ENCODE assay signal across 17 cellular contexts in the genomic region with DNA sequence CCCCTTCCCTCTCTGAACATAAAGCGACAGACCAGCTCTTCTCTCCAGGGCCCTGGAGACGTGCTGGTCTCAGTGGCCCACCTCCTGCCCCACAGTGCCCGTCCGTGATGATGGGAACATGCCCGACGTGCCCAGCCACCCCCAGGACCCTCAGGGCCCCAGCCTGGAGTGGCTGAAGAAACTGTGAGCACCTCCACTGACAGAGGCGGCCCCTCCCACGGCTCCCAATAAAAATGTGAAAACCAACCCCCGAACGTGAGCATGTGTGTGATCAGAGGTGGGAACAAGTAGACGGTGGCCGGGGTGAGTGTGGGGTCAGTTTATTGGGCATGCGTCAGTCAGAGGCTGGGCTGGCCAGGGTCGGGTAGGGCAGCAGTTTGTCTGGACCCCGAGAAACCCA. TPM values are rescaled to one million over a fixed set of nuclear protein-coding genes. Genes with fewer than 3 reads are reported as not detected.
A peak's percentile ranks its signal among the peaks of the same experiment; 100 is the strongest.
DNase-seq lines count a peak whose midpoint lies in the region; ATAC-seq and TF ChIP-seq lines count a peak whose summit lies in the region.
"Had no signal": no experiment of that assay in that cellular context is flagged by ENCODE, and none has a peak within 500 bp of the region (broad histone marks: within the 10 kb centered on the region; RNA-seq: fewer than 3 reads in every experiment).

No MANE protein-coding gene starts in this region.

- no peak for TF ChIP-seq CTCF in nephron (IDR thresholded peaks at IDR 0.05; ENCODE audit: unreplicated experiment in 3 of 3)

- peaks cover 21% of the 10 kb centered on the region for H3K36me3 Mint-ChIP-seq in activated T-helper 1 cell treated with anti-CD3 and anti-CD28 coated beads, Interleukin-12 subunit alpha, Interleukin-12 subunit beta, Interleukin-2, Interleukin-4 antibody, amounts not matched to agents 30 ng/mL and 10 ng/mL and 1 ng/mL, durations not matched to agents 14 hours and 24 hours and 36 hours (ENCODE audit: low read depth)
- peaks cover 34% of the 10 kb centered on the region for H3K36me3 Mint-ChIP-seq in nephron (ENCODE audit: low read depth)
- peaks cover 65% of the 10 kb centered on the region for H3K36me3 Mint-ChIP-seq in effector memory CD8-positive, alpha-beta T cell (ENCODE audit: insufficient read depth)

- H3K9me3 Mint-ChIP-seq in activated T-helper 1 cell treated with anti-CD3 and anti-CD28 coated beads, Interleukin-12 subunit alpha, Interleukin-12 subunit beta, Interleukin-2, Interleukin-4 antibody, amounts not matched to agents 30 ng/mL and 10 ng/mL and 1 ng/mL, durations not matched to agents 14 hours and 24 hours and 36 hours = no peaks in the 10 kb centered on the region
- no peaks in the 10 kb centered on the region for H3K9me3 Mint-ChIP-seq in nephron
- no peaks in the 10 kb centered on the region for H3K9me3 Mint-ChIP-seq in effector memory CD8-positive, alpha-beta T cell
- H3K9me3 Mint-ChIP-seq: CD8-positive, alpha-beta memory T cell; GM23338 had no signal

- peaks cover 12% of the 10 kb centered on the region for H3K4me1 Mint-ChIP-seq in activated T-helper 1 cell treated with anti-CD3 and anti-CD28 coated beads, Interleukin-12 subunit alpha, Interleukin-12 subunit beta, Interleukin-2, Interleukin-4 antibody, amounts not matched to agents 30 ng/mL and 10 ng/mL and 1 ng/mL, durations not matched to agents 14 hours and 24 hours and 36 hours (ENCODE audit: low read depth)
- H3K4me1 Mint-ChIP-seq in nephron = peaks cover 5% of the 10 kb centered on the region
- H3K4me1 Mint-ChIP-seq in effector memory CD8-positive, alpha-beta T cell (ENCODE audit: low read depth in 2 of 2) = peaks cover 15 to 35% of the 10 kb centered on the region in 2 donors

- H3K4me3 Mint-ChIP-seq in activated T-helper 1 cell treated with anti-CD3 and anti-CD28 coated beads, Interleukin-12 subunit alpha, Interleukin-12 subunit beta, Interleukin-2, Interleukin-4 antibody, amounts not matched to agents 30 ng/mL and 10 ng/mL and 1 ng/mL, durations not matched to agents 14 hours and 24 hours and 36 hours = no peak overlapping the region
- H3K4me3 Mint-ChIP-seq in nephron = peak overlapping the region in 2 of 3 experiments; percentile 36 to 72
- no peak overlapping the region for H3K4me3 Mint-ChIP-seq in effector memory CD8-positive, alpha-beta T cell
- H3K4me3 Mint-ChIP-seq: GM23338 had no signal

- intact Hi-C loops in activated T-helper 1 cell treated with anti-CD3 and anti-CD28 coated beads, Interleukin-12 subunit alpha, Interleukin-12 subunit beta, Interleukin-2, Interleukin-4 antibody, amounts not matched to agents 30 ng/mL and 10 ng/mL and 1 ng/mL, durations not matched to agents 14 hours and 24 hours and 36 hours (cut with micrococcal nuclease) = no loop called here

- peak; percentile 13 for DNase-seq in activated CD8-positive, alpha-beta memory T cell treated with anti-CD3 and anti-CD28 coated beads, Interleukin-2, amount 50 U/mL, for 4 hours
- DNase-seq in activated CD8-positive, alpha-beta memory T cell treated with anti-CD3 and anti-CD28 coated beads for 24 hours = no peak
- DNase-seq in D341Med (ENCODE audit: low spot score) = peak; percentile 3
- no peak for DNase-seq in activated T-helper 1 cell treated with anti-CD3 and anti-CD28 coated beads, Interleukin-12 subunit alpha, Interleukin-12 subunit beta, Interleukin-2, Interleukin-4 antibody, amounts not matched to agents 30 ng/mL and 10 ng/mL and 1 ng/mL, durations not matched to agents 14 hours and 24 hours and 36 hours (ENCODE audit: low spot score)
- DNase-seq in effector memory CD8-positive, alpha-beta T cell = no peak
- DNase-seq: CD8-positive, alpha-beta memory T cell; GDM1; Karpas-422; MG63; NCI-H1092 treated with DMSO at 0.1 percent for 48 hours; NCI-H1694 treated with DMSO at 0.1 percent for 48 hours; NCI-H226; NCI-H524 treated with DMSO at 0.1 percent for 48 hours had no signal

- ATAC-seq in GM19467 (IDR thresholded peaks at IDR 0.05; ENCODE audit: unreplicated experiment) (no peak), GM21576 (IDR thresholded peaks at IDR 0.05; ENCODE audit: unreplicated experiment) (no peak)
- no peak for ATAC-seq in effector memory CD8-positive, alpha-beta T cell (replicated peaks)
- ATAC-seq: GM23338 had no signal

- no peaks in the 10 kb centered on the region for H3K27me3 Mint-ChIP-seq in activated T-helper 1 cell treated with anti-CD3 and anti-CD28 coated beads, Interleukin-12 subunit alpha, Interleukin-12 subunit beta, Interleukin-2, Interleukin-4 antibody, amounts not matched to agents 30 ng/mL and 10 ng/mL and 1 ng/mL, durations not matched to agents 14 hours and 24 hours and 36 hours (ENCODE audit: insufficient read depth)
- no peaks in the 10 kb centered on the region for H3K27me3 Mint-ChIP-seq in nephron (ENCODE audit: low read depth)
- H3K27me3 Mint-ChIP-seq in effector memory CD8-positive, alpha-beta T cell = no peaks in the 10 kb centered on the region
- H3K27me3 Mint-ChIP-seq: CD8-positive, alpha-beta memory T cell had no signal

- peak overlapping the region; percentile 60 for H3K27ac Mint-ChIP-seq in activated T-helper 1 cell treated with anti-CD3 and anti-CD28 coated beads, Interleukin-12 subunit alpha, Interleukin-12 subunit beta, Interleukin-2, Interleukin-4 antibody, amounts not matched to agents 30 ng/mL and 10 ng/mL and 1 ng/mL, durations not matched to agents 14 hours and 24 hours and 36 hours
- no peak overlapping the region for H3K27ac Mint-ChIP-seq in nephron
- no peak overlapping the region for H3K27ac Mint-ChIP-seq in effector memory CD8-positive, alpha-beta T cell
- H3K27ac Mint-ChIP-seq: GM23338 had no signal

RNA-seq across cellular contexts. Expression of a gene that starts 4.1 kb away (rescaled TPM):
- total RNA-seq in activated T-helper 1 cell treated with anti-CD3 and anti-CD28 coated beads, Interleukin-12 subunit alpha, Interleukin-12 subunit beta, Interleukin-2, Interleukin-4 antibody, amounts not matched to agents 30 ng/mL and 10 ng/mL and 1 ng/mL, durations not matched to agents 14 hours and 24 hours and 36 hours = 110 and 125 TPM in 2 replicates

RNA-seq across cellular contexts. Expression of a gene that starts 6.1 kb away (rescaled TPM):
- total RNA-seq in activated T-helper 1 cell treated with anti-CD3 and anti-CD28 coated beads, Interleukin-12 subunit alpha, Interleukin-12 subunit beta, Interleukin-2, Interleukin-4 antibody, amounts not matched to agents 30 ng/mL and 10 ng/mL and 1 ng/mL, durations not matched to agents 14 hours and 24 hours and 36 hours = 0.27 TPM in 1 of 2 replicates, not detected in the other

RNA-seq across cellular contexts. Expression of a gene that starts 8.7 kb away (rescaled TPM):
- 31.1 and 33.4 TPM in 2 replicates for total RNA-seq in activated T-helper 1 cell treated with anti-CD3 and anti-CD28 coated beads, Interleukin-12 subunit alpha, Interleukin-12 subunit beta, Interleukin-2, Interleukin-4 antibody, amounts not matched to agents 30 ng/mL and 10 ng/mL and 1 ng/mL, durations not matched to agents 14 hours and 24 hours and 36 hours

RNA-seq across cellular contexts. Expression of a gene that starts 8.8 kb away (rescaled TPM):
- total RNA-seq in activated T-helper 1 cell treated with anti-CD3 and anti-CD28 coated beads, Interleukin-12 subunit alpha, Interleukin-12 subunit beta, Interleukin-2, Interleukin-4 antibody, amounts not matched to agents 30 ng/mL and 10 ng/mL and 1 ng/mL, durations not matched to agents 14 hours and 24 hours and 36 hours = 110 and 118 TPM in 2 replicates

RNA-seq across cellular contexts. Expression of a gene that starts 25.6 kb away (rescaled TPM):
- total RNA-seq in activated T-helper 1 cell treated with anti-CD3 and anti-CD28 coated beads, Interleukin-12 subunit alpha, Interleukin-12 subunit beta, Interleukin-2, Interleukin-4 antibody, amounts not matched to agents 30 ng/mL and 10 ng/mL and 1 ng/mL, durations not matched to agents 14 hours and 24 hours and 36 hours = not detected in 2 replicates
- total RNA-seq: CD8-positive, alpha-beta memory T cell; GM23338 had no signal

Comparison
In these comparisons a context has a peak if more than half of its experiments do, and no peak if none do; other contexts are left out.
1. DNase-seq: peak in activated CD8-positive, alpha-beta memory T cell treated with anti-CD3 and anti-CD28 coated beads, Interleukin-2, amount 50 U/mL, for 4 hours (single experiment) and D341Med (single experiment); none in activated CD8-positive, alpha-beta memory T cell treated with anti-CD3 and anti-CD28 coated beads for 24 hours (single experiment), activated T-helper 1 cell treated with anti-CD3 and anti-CD28 coated beads, Interleukin-12 subunit alpha, Interleukin-12 subunit beta, Interleukin-2, Interleukin-4 antibody, amounts not matched to agents 30 ng/mL and 10 ng/mL and 1 ng/mL, durations not matched to agents 14 hours and 24 hours and 36 hours (single experiment) and effector memory CD8-positive, alpha-beta T cell (0 of 3).
2. H3K4me3 Mint-ChIP-seq: peak in nephron (2 of 3); none in activated T-helper 1 cell treated with anti-CD3 and anti-CD28 coated beads, Interleukin-12 subunit alpha, Interleukin-12 subunit beta, Interleukin-2, Interleukin-4 antibody, amounts not matched to agents 30 ng/mL and 10 ng/mL and 1 ng/mL, durations not matched to agents 14 hours and 24 hours and 36 hours (single experiment) and effector memory CD8-positive, alpha-beta T cell (0 of 2).